In the genomic region with DNA sequence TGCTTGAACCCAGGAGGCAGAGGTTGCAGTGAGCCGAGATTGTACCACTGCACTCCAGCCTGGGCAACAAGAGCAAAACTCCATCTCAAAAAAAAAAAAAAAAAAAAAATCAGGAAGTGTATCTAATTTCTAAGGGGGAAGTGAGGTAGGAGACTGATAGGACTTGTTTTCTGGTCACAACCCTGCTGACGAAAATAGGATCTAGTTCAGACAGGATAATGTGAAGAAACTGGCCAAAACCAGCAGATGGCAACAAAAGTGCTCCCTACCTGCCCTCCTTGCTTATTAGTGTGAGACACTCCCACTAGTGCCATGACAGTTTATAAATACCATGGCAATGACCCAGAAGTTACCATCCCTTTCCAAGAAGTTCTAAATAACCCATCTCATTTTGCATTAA, we compare ENCODE assay signal across 20 cellular contexts. TPM values are rescaled to one million over a fixed set of nuclear protein-coding genes. Genes with fewer than 3 reads are reported as not detected.
DNase-seq lines count a peak whose midpoint lies in the region; ATAC-seq, FAIRE-seq and TF ChIP-seq lines count a peak whose summit lies in the region.
"Had no signal": no experiment of that assay in that cellular context is flagged by ENCODE, and none has a peak within 500 bp of the region (broad histone marks: within the 10 kb centered on the region; RNA-seq: fewer than 3 reads in every experiment).

No MANE protein-coding gene starts in this region.

- H3K4me1 ChIP-seq in OCI-LY3 (ENCODE audit: low read length): peaks cover 4% of the 10 kb centered on the region; the same call in 1 of the 2 replicates
- H3K4me1 ChIP-seq: SJCRH30 had no signal

- no peaks in the 10 kb centered on the region for H3K9me3 ChIP-seq in OCI-LY3 (ENCODE audit: insufficient read depth, low read length)
- H3K9me3 ChIP-seq: SJCRH30 had no signal

- TF ChIP-seq CTCF in OCI-LY3 (IDR thresholded peaks at IDR 0.05; ENCODE audit: low read depth, low read length): peak; percentile 24; the same call in 1 of the 2 replicates
- TF ChIP-seq CTCF in bronchial epithelial cell (IDR thresholded peaks at IDR 0.05; ENCODE audit: insufficient read depth, low read length, severe bottlenecking): no peak

- H2AFZ ChIP-seq in OCI-LY3 (ENCODE audit: low read depth, low read length): no peak overlapping the region

- DNase-seq in AML-193 (lab: John Stamatoyannopoulos, UW): peak; percentile 54
- peak; percentile 90 for DNase-seq in KBM-7
- peak; percentile 68 for DNase-seq in bronchial epithelial cell (ENCODE audit: low read depth)
- DNase-seq in AG20443 (ENCODE audit: low spot score): no peak
- DNase-seq in activated T-cell treated with anti-CD3 and anti-CD28 coated beads, Interleukin-2, amount 50 U/mL, for 72 hours: no peak
- no peak for DNase-seq in NCI-H2196 treated with DMSO at 0.1 percent for 48 hours (lab: John Stamatoyannopoulos, UW; ENCODE audit: unreplicated experiment)
- DNase-seq in activated T-cell treated with anti-CD3 and anti-CD28 coated beads, Interleukin-2, amount 50 U/mL, for 24 hours: no peak
- DNase-seq: activated CD4-positive, alpha-beta memory T cell treated with anti-CD3 and anti-CD28 coated beads for 36 hours; effector CD4-positive, alpha-beta T cell; hypothalamus; left colon; NCI-H1694; NCI-H526 treated with DMSO at 0.1 percent for 48 hours; posterior cingulate gyrus; SJCRH30; stimulated activated naive CD8-positive, alpha-beta T cell treated with anti-CD3 and anti-CD28 coated beads, Interleukin-15, Interleukin-2, amounts not matched to agents 100 U/mL and 50 U/mL, for 24 hours had no signal

- no peaks in the 10 kb centered on the region for H3K27me3 Mint-ChIP-seq in activated T-cell treated with anti-CD3 and anti-CD28 coated beads, Interleukin-2, amount 50 U/mL, for 72 hours (ENCODE audit: low read depth)
- H3K27me3 Mint-ChIP-seq in activated T-cell treated with anti-CD3 and anti-CD28 coated beads, Interleukin-2, amount 50 U/mL, for 24 hours: peaks cover 6% of the 10 kb centered on the region

- no peak overlapping the region for H3K9ac ChIP-seq in OCI-LY3 (ENCODE audit: low read length)

- no peaks in the 10 kb centered on the region for H4K20me1 ChIP-seq in OCI-LY3 (ENCODE audit: insufficient read depth, low read length)

- no peaks in the 10 kb centered on the region for H3K79me2 ChIP-seq in OCI-LY3 (ENCODE audit: low read length)

- ATAC-seq in activated T-cell treated with anti-CD3 and anti-CD28 coated beads, Interleukin-2, amount 50 U/mL, for 72 hours (replicated peaks in 1 of 2): no peak
- ATAC-seq: left colon; stimulated activated naive CD8-positive, alpha-beta T cell treated with anti-CD3 and anti-CD28 coated beads, Interleukin-15, Interleukin-2, amounts not matched to agents 100 U/mL and 50 U/mL, for 24 hours had no signal

- no peak for FAIRE-seq in bronchial epithelial cell (lab: Jason Lieb, UNC)
- FAIRE-seq: TTC549 had no signal

- no peak overlapping the region for H3K4me3 Mint-ChIP-seq in activated T-cell treated with anti-CD3 and anti-CD28 coated beads, Interleukin-2, amount 50 U/mL, for 72 hours
- H3K4me3 Mint-ChIP-seq in activated T-cell treated with anti-CD3 and anti-CD28 coated beads, Interleukin-2, amount 50 U/mL, for 24 hours: no peak overlapping the region
- H3K4me3 Mint-ChIP-seq: activated CD4-positive, alpha-beta memory T cell treated with anti-CD3 and anti-CD28 coated beads for 36 hours; IgD-negative memory B cell; type B pancreatic cell had no signal

- H3K4me1 Mint-ChIP-seq in activated T-cell treated with anti-CD3 and anti-CD28 coated beads, Interleukin-2, amount 50 U/mL, for 72 hours (ENCODE audit: low read depth): peaks cover 6% of the 10 kb centered on the region
- H3K4me1 Mint-ChIP-seq in activated T-cell treated with anti-CD3 and anti-CD28 coated beads, Interleukin-2, amount 50 U/mL, for 24 hours (ENCODE audit: low read depth): peaks cover 9% of the 10 kb centered on the region

- peaks cover 4% of the 10 kb centered on the region in 2 donors for H3K36me3 Mint-ChIP-seq in activated T-cell treated with anti-CD3 and anti-CD28 coated beads, Interleukin-2, amount 50 U/mL, for 72 hours (ENCODE audit: insufficient read depth in 2 of 2)
- H3K36me3 Mint-ChIP-seq in activated T-cell treated with anti-CD3 and anti-CD28 coated beads, Interleukin-2, amount 50 U/mL, for 24 hours (ENCODE audit: low read depth): no peaks in the 10 kb centered on the region
- H3K36me3 Mint-ChIP-seq: type B pancreatic cell had no signal

- no peaks in the 10 kb centered on the region for H3K36me3 ChIP-seq in OCI-LY3 (replicated peaks; ENCODE audit: low read depth, low read length)
- H3K36me3 ChIP-seq in bronchial epithelial cell (ENCODE audit: control insufficient read depth, insufficient read depth, low read length): no peaks in the 10 kb centered on the region
- H3K36me3 ChIP-seq: SJCRH30 had no signal

- H3K27ac Mint-ChIP-seq in activated T-cell treated with anti-CD3 and anti-CD28 coated beads, Interleukin-2, amount 50 U/mL, for 72 hours: no peak overlapping the region
- H3K27ac Mint-ChIP-seq in activated T-cell treated with anti-CD3 and anti-CD28 coated beads, Interleukin-2, amount 50 U/mL, for 24 hours: no peak overlapping the region
- H3K27ac Mint-ChIP-seq: activated CD4-positive, alpha-beta memory T cell treated with anti-CD3 and anti-CD28 coated beads for 36 hours; IgD-negative memory B cell; type B pancreatic cell had no signal

- in situ Hi-C loops in KBM-7 (cut with MboI; ENCODE audit: low pct_unique_long_range_greater_than_20kb, low sequenced_read_pairs): loop anchor here (25.0 kb wide), 1 partner anchor 166 kb away; no protein-coding TSS in a partner anchor

- peaks cover 5% of the 10 kb centered on the region in 2 donors for H3K9me3 Mint-ChIP-seq in activated T-cell treated with anti-CD3 and anti-CD28 coated beads, Interleukin-2, amount 50 U/mL, for 72 hours
- H3K9me3 Mint-ChIP-seq in activated T-cell treated with anti-CD3 and anti-CD28 coated beads, Interleukin-2, amount 50 U/mL, for 24 hours: peaks cover 10% of the 10 kb centered on the region

- no peaks in the 10 kb centered on the region for H3K27me3 ChIP-seq in OCI-LY3 (ENCODE audit: low read depth, low read length)
- no peaks in the 10 kb centered on the region for H3K27me3 ChIP-seq in bronchial epithelial cell (ENCODE audit: control insufficient read depth, insufficient read depth, low read length)
- H3K27me3 ChIP-seq: SJCRH30 had no signal

- H3K4me2 ChIP-seq in OCI-LY3 (ENCODE audit: low read length): peak overlapping the region; percentile 16; the same call in 1 of the 2 replicates

- no peak overlapping the region for H3K27ac ChIP-seq in OCI-LY3 (ENCODE audit: low read length)
- H3K27ac ChIP-seq: SJCRH30 had no signal

- H3K4me3 ChIP-seq in OCI-LY3 (ENCODE audit: low read length) (no peak overlapping the region), bronchial epithelial cell (ENCODE audit: low read depth, low read length) (no peak overlapping the region)
- H3K4me3 ChIP-seq: SJCRH30 had no signal

RNA-seq across cellular contexts. Expression of a gene that starts 36.0 kb away (rescaled TPM):
- 25.9 and 26.9 TPM in 2 replicates for total RNA-seq in bronchial epithelial cell
- 10 to 100 TPM; 23.5 to 27.0 TPM for total RNA-seq in activated T-cell treated with anti-CD3 and anti-CD28 coated beads, Interleukin-2, amount 50 U/mL, for 72 hours

Comparison
In these comparisons a context has a peak if more than half of its experiments do, and no peak if none do; other contexts are left out.
1. DNase-seq: peak in AML-193 (2 of 2), KBM-7 (single experiment) and bronchial epithelial cell (single experiment); none in AG20443 (single experiment), activated T-cell treated with anti-CD3 and anti-CD28 coated beads, Interleukin-2, amount 50 U/mL, for 72 hours (0 of 2), NCI-H2196 treated with DMSO at 0.1 percent for 48 hours (single experiment) and activated T-cell treated with anti-CD3 and anti-CD28 coated beads, Interleukin-2, amount 50 U/mL, for 24 hours (single experiment).